ENCODE assay signal across 9 cellular contexts in genomic region chr3:171813897-171814460, GRCh38. TPM values are rescaled to one million over a fixed set of nuclear protein-coding genes. Genes with fewer than 3 reads are reported as not detected.
DNase-seq lines count a peak whose midpoint lies in the region; ATAC-seq lines count a peak whose summit lies in the region.
"Had no signal": no experiment of that assay in that cellular context is flagged by ENCODE, and none has a peak within 500 bp of the region (broad histone marks: within the 10 kb centered on the region; RNA-seq: fewer than 3 reads in every experiment).

No MANE protein-coding gene starts in this region.

- DNase-seq in AML-193 (lab: John Stamatoyannopoulos, UW) (peak; percentile 99 to 100), NOMO-1 treated with dmso at 0.1 percent for 144 hours (lab: John Stamatoyannopoulos, UW; ENCODE audit: unreplicated experiment) (peak; percentile 94), dermis microvascular lymphatic vessel endothelial cell (ENCODE audit: low read depth in 2 of 2) (peak; percentile 63 to 83), RKO (ENCODE audit: low spot score) (no peak), NCI-H1105 treated with DMSO at 0.1 percent for 48 hours (lab: John Stamatoyannopoulos, UW) (no peak), COR-L47 (lab: John Stamatoyannopoulos, UW) (no peak)
- DNase-seq: NCI-H1694 treated with DMSO at 0.1 percent for 48 hours had no signal

- ATAC-seq in GM19025 (IDR thresholded peaks at IDR 0.05; ENCODE audit: low read depth, unreplicated experiment) = peak; percentile 27
- no peak for ATAC-seq in GM19328 (IDR thresholded peaks at IDR 0.05; ENCODE audit: unreplicated experiment)

RNA-seq across cellular contexts. Expression of gene PLD1, which starts 3.7 kb away (rescaled TPM):
- 62.2 and 89.2 TPM in 2 replicates for total RNA-seq in dermis microvascular lymphatic vessel endothelial cell

RNA-seq across cellular contexts. Expression of gene TMEM212, which starts 29.2 kb away (rescaled TPM):
- total RNA-seq in dermis microvascular lymphatic vessel endothelial cell = not detected in 2 replicates

Comparison
In these comparisons a context has a peak if more than half of its experiments do, and no peak if none do; other contexts are left out.
1. DNase-seq: peak in AML-193 (2 of 2), NOMO-1 treated with dmso at 0.1 percent for 144 hours (single experiment) and dermis microvascular lymphatic vessel endothelial cell (2 of 2); none in RKO (single experiment), NCI-H1105 treated with DMSO at 0.1 percent for 48 hours (single experiment) and COR-L47 (single experiment).